1 cellular context compared by ENCODE assay signal in the genomic region with DNA sequence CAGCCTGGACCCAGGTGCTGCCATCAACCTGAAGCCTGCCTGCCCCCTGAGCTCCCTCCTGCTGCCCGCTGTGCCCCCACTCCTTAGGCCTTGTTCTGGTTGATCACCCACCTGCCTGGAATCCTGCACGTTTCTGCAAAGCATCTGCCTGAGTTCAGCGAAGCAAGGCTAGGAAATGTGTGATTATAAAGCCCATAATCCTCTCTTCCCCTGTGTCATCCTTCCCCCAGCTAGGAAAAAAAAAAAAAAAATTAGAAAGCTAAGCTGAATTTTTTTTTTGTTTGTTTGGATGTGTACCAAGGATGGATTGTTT.
TF ChIP-seq lines count a peak whose summit lies in the region.

No MANE protein-coding gene starts in this region.

TF ChIP-seq in H1, 55 proteins besides CTCF, POLR2A, EP300 and RAD21:
- no peak for TF ChIP-seq PHF8 (conservative IDR thresholded peaks at IDR 0.05; ENCODE audit: low read depth, low read length)
- TF ChIP-seq TEAD4 (IDR thresholded peaks at IDR 0.05; ENCODE audit: low read depth, low read length): no peak
- no peak for TF ChIP-seq GTF2F1 (IDR thresholded peaks at IDR 0.05; ENCODE audit: borderline replicate concordance, low read depth, low read length)
- no peak for TF ChIP-seq CHD2 (IDR thresholded peaks at IDR 0.05; ENCODE audit: low read length)
- no peak for TF ChIP-seq HDAC6 (IDR thresholded peaks at IDR 0.05; ENCODE audit: low read depth, low read length)
- no peak for TF ChIP-seq SP4 (IDR thresholded peaks at IDR 0.05; ENCODE audit: low read length)
- no peak for TF ChIP-seq SRF (IDR thresholded peaks at IDR 0.05; ENCODE audit: low read depth, low read length)
- TF ChIP-seq BCL11A (IDR thresholded peaks at IDR 0.05; ENCODE audit: low read depth in 2 of 2, low read length in 2 of 2): no peak
- TF ChIP-seq SIN3A (conservative IDR thresholded peaks at IDR 0.05 in 1 of 2, IDR thresholded peaks at IDR 0.05 in 1 of 2; ENCODE audit: low read depth in 1 of 2, low read length in 2 of 2): no peak
- no peak for TF ChIP-seq CEBPB (IDR thresholded peaks at IDR 0.05; ENCODE audit: low read depth, low read length)
- TF ChIP-seq NANOG (IDR thresholded peaks at IDR 0.05; ENCODE audit: insufficient read depth, low read depth, low read length, poor library complexity, severe bottlenecking): no peak
- no peak for TF ChIP-seq CBX8 (IDR thresholded peaks at IDR 0.05; ENCODE audit: borderline replicate concordance, low read depth, low read length)
- TF ChIP-seq, protein P1, sequence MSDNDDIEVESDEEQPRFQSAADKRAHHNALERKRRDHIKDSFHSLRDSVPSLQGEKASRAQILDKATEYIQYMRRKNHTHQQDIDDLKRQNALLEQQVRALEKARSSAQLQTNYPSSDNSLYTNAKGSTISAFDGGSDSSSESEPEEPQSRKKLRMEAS (IDR thresholded peaks at IDR 0.05): no peak
